ENCODE assay signal across 21 cellular contexts in genomic region chr11:1584971-1585370, GRCh38. TPM values are rescaled to one million over a fixed set of nuclear protein-coding genes. Genes with fewer than 3 reads are reported as not detected.
"Had no signal": no experiment of that assay in that cellular context is flagged by ENCODE, and none has a peak within 500 bp of the region (broad histone marks: within the 10 kb centered on the region; RNA-seq: fewer than 3 reads in every experiment).

Gene KRTAP5-1, minus strand, starts transcription at chr11:1585283. Its CDS starts 34 bp downstream, at chr11:1585249.

RNA-seq across cellular contexts. Expression of gene KRTAP5-1, which starts in this region (rescaled TPM):
- total RNA-seq: heart right ventricle; hepatocyte; left colon; left lung; liver; lung; mesenteric fat pad; mucosa of descending colon; myocyte; naive thymus-derived CD4-positive, alpha-beta T cell; natural killer cell treated with Interleukin-12 subunit alpha and Interleukin-12 subunit beta and Interleukin-15 and Interleukin-18, amount 100 ng/mL, for 72 hours; osteoblast; pancreas; psoas muscle; sigmoid colon; subcutaneous adipose tissue; thoracic aorta; upper lobe of right lung had no signal
- polyA plus RNA-seq: heart right ventricle; hepatocyte; keratinocyte; liver; lung; naive thymus-derived CD4-positive, alpha-beta T cell; neural cell; psoas muscle; sigmoid colon; small intestine had no signal
